In the genomic region with DNA sequence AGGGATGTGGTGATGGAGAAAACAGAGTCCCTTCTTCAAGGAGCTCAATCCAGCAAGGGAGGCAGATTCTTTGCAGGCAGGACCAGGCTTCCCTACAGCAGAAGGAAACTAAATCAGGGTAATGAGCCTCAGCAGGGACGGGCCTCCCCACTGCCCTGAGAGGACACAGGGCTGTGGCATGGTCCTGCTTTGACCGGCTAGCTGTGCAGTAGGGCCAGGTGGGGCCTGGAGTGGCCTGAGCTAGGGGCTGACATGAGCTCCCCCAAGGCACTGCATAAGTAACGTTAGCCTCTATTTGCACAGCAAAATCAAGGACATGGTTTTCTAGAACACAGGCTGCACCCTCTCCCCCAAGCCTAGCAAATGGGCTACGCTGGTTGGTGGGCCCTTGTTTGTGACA, we compare ENCODE assay signal across 20 cellular contexts.
"Had no signal": no experiment of that assay in that cellular context is flagged by ENCODE, and none has a peak within 500 bp of the region (broad histone marks: within the 10 kb centered on the region; RNA-seq: fewer than 3 reads in every experiment).

No MANE protein-coding gene starts in this region.

- H3K9me3 Mint-ChIP-seq: effector memory CD8-positive, alpha-beta T cell; nephron; neural progenitor cell; stimulated activated naive B cell treated with anti-CD40 and anti-IgM and Interleukin-4, amounts not matched to agents 10 μg/mL and 1 μg/mL and 100 μg/mL, for 72 hours; type B pancreatic cell had no signal

- DNase-seq: dermis blood vessel endothelial cell; effector memory CD8-positive, alpha-beta T cell; erythroblast; esophagus squamous epithelium; foreskin melanocyte; glutamatergic neuron; mammary epithelial cell; mesendoderm; midbrain; naive thymus-derived CD4-positive, alpha-beta T cell; sigmoid colon; stimulated activated CD4-positive, alpha-beta T cell treated with anti-CD3 and anti-CD28 coated beads, Interleukin-4, amount 100 ng/mL, for 4 hours; stimulated activated naive B cell treated with anti-CD40 and anti-IgM and Interleukin-4, amounts not matched to agents 10 μg/mL and 1 μg/mL and 100 μg/mL, for 72 hours; stomach; thyroid gland had no signal

- H3K27me3 Mint-ChIP-seq: progenitor cell of endocrine pancreas; stimulated activated naive B cell treated with anti-CD40 and anti-IgM and Interleukin-4, amounts not matched to agents 10 μg/mL and 1 μg/mL and 100 μg/mL, for 72 hours; type B pancreatic cell had no signal

- ATAC-seq: effector memory CD8-positive, alpha-beta T cell; left lobe of liver; naive thymus-derived CD4-positive, alpha-beta T cell; stimulated activated naive B cell treated with anti-CD40 and anti-IgM and Interleukin-4, amounts not matched to agents 10 μg/mL and 1 μg/mL and 100 μg/mL, for 72 hours had no signal

- H3K36me3 Mint-ChIP-seq: naive thymus-derived CD4-positive, alpha-beta T cell; neural progenitor cell; stimulated activated naive B cell treated with anti-CD40 and anti-IgM and Interleukin-4, amounts not matched to agents 10 μg/mL and 1 μg/mL and 100 μg/mL, for 72 hours; type B pancreatic cell had no signal

- H3K27ac Mint-ChIP-seq: effector memory CD8-positive, alpha-beta T cell; naive thymus-derived CD4-positive, alpha-beta T cell; nephron; neural progenitor cell; progenitor cell of endocrine pancreas; stimulated activated naive B cell treated with anti-CD40 and anti-IgM and Interleukin-4, amounts not matched to agents 10 μg/mL and 1 μg/mL and 100 μg/mL, for 72 hours; type B pancreatic cell had no signal

- H3K4me3 Mint-ChIP-seq: effector memory CD8-positive, alpha-beta T cell; naive thymus-derived CD4-positive, alpha-beta T cell; nephron; neural progenitor cell; stimulated activated naive B cell treated with anti-CD40 and anti-IgM and Interleukin-4, amounts not matched to agents 10 μg/mL and 1 μg/mL and 100 μg/mL, for 72 hours; type B pancreatic cell had no signal

- H3K4me1 Mint-ChIP-seq: naive thymus-derived CD4-positive, alpha-beta T cell; nephron; neural progenitor cell; stimulated activated naive B cell treated with anti-CD40 and anti-IgM and Interleukin-4, amounts not matched to agents 10 μg/mL and 1 μg/mL and 100 μg/mL, for 72 hours had no signal
